In the genomic region with DNA sequence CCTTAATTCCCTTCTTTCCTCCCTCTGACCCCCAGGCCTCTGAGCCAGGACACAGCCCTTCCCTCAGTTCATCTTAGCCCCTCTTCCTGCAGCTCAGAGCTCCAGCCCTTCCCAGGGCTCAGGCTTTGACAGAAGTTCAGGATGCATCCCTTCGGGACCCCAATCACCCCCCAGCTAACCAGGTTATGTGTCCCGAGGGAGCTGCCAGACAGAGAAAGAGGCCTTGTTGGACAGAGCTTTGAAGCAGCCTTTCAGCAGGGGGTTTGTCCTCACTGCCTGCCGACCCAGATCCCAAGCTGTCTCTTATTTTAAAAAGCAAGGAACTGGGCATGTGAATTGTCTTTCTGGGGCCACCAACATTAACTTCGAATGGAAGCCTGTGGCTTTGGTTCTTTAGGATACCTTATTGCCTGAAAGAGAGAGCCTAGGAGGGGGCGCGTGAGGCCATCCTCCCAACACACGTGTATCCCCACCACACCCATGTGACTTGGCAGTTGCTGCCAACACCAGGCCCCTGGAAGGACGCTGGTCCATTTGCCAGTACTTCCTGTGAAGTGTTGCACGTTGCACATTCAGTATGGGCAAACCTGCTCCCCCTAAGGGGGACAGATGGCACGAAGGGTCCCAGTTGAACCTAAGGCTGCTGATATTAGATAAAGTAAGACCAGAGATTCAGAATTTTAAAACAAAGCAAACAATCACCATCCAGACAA, we compare ENCODE assay signal across 10 cellular contexts. TPM values are rescaled to one million over a fixed set of nuclear protein-coding genes. Genes with fewer than 3 reads are reported as not detected.
DNase-seq lines count a peak whose midpoint lies in the region; ATAC-seq, FAIRE-seq and TF ChIP-seq lines count a peak whose summit lies in the region.
"Had no signal": no experiment of that assay in that cellular context is flagged by ENCODE, and none has a peak within 500 bp of the region (broad histone marks: within the 10 kb centered on the region; RNA-seq: fewer than 3 reads in every experiment).

No MANE protein-coding gene starts in this region.

- no peak overlapping the region for H2BK12ac ChIP-seq in H1 (ENCODE audit: low read depth, low read length)

- H3K4me3 Mint-ChIP-seq in activated CD4-positive, alpha-beta T cell treated with anti-CD3 and anti-CD28 coated beads for 36 hours = peak overlapping the region; percentile 36

- no peak overlapping the region for H3K27ac ChIP-seq in OCI-LY1 (ENCODE audit: low read depth, low read length, poor library complexity, severe bottlenecking)
- H3K27ac ChIP-seq in H1 (ENCODE audit: low read depth, low read length) = no peak overlapping the region
- H3K27ac ChIP-seq in rectal smooth muscle tissue (ENCODE audit: low read depth, low read length) = peak overlapping the region; percentile 16

- H4K91ac ChIP-seq in H1 (replicated peaks; ENCODE audit: insufficient read length, low read length) = no peak overlapping the region

- no peak overlapping the region for H4K8ac ChIP-seq in H1 (ENCODE audit: extremely low read depth, insufficient read depth, low read length)

- H3K4me1 Mint-ChIP-seq in activated CD4-positive, alpha-beta T cell treated with anti-CD3 and anti-CD28 coated beads for 36 hours = peaks cover 5% of the 10 kb centered on the region

- POLR2A ChIA-PET in activated CD4-positive, alpha-beta T cell treated with anti-CD3 and anti-CD28 coated beads for 36 hours (lab: Charles Lee) = no interaction called here
- POLR2A ChIA-PET in H1 (lab: Charles Lee; ENCODE audit: partially characterized antibody) = interaction anchor here (0.9 to 1.2 kb wide), 4 partner anchors 10 to 83 kb away, joined by 3 to 4 read pairs (median 4); no protein-coding TSS in a partner anchor

- no peaks in the 10 kb centered on the region for H3K36me3 Mint-ChIP-seq in activated CD4-positive, alpha-beta T cell treated with anti-CD3 and anti-CD28 coated beads for 36 hours (ENCODE audit: low read depth)

- no peaks in the 10 kb centered on the region for H4K20me1 ChIP-seq in OCI-LY1 (ENCODE audit: insufficient read depth, low read length)
- H4K20me1 ChIP-seq in H1 (replicated peaks in 1 of 2; ENCODE audit: control insufficient read depth in 1 of 2, insufficient read depth in 2 of 2, low read length in 2 of 2) = no peaks in the 10 kb centered on the region

- peak overlapping the region; percentile 67 for H3K4me3 ChIP-seq in OCI-LY1 (ENCODE audit: low read depth, low read length, poor library complexity, severe bottlenecking)
- peak overlapping the region in 2 of 4 experiments; percentile 73 to 100; a peak in 5 of 8 replicates for H3K4me3 ChIP-seq in H1 (ENCODE audit: extremely low read depth in 1 of 4, insufficient read depth in 2 of 4, low read depth in 3 of 4, low read length in 4 of 4)
- H3K4me3 ChIP-seq in rectal smooth muscle tissue (ENCODE audit: low read length) = peak overlapping the region; percentile 35

- no peaks in the 10 kb centered on the region for H3K9me3 Mint-ChIP-seq in activated CD4-positive, alpha-beta T cell treated with anti-CD3 and anti-CD28 coated beads for 36 hours (ENCODE audit: low read depth)

- TF ChIP-seq CTCF in OCI-LY1 (IDR thresholded peaks at IDR 0.05; ENCODE audit: low read length) (peak; percentile 40; the same call in 1 of the 2 replicates), H1 (IDR thresholded peaks at IDR 0.05; ENCODE audit: control extremely low read depth in 1 of 3, insufficient read depth in 1 of 3, low read depth in 1 of 3, low read length in 3 of 3) (no peak)

- peaks cover 8% of the 10 kb centered on the region; the same call in 1 of the 2 replicates for H3K23me2 ChIP-seq in H1 (ENCODE audit: low read depth, low read length)

- FAIRE-seq in H1 (lab: Jason Lieb, UNC) = no peak
- FAIRE-seq in GM12892 (lab: Jason Lieb, UNC) = no peak
- no peak for FAIRE-seq in H54 (lab: Jason Lieb, UNC)

- no peak overlapping the region for H2BK120ac ChIP-seq in H1 (replicated peaks; ENCODE audit: low read depth, low read length)

- TF ChIP-seq EP300 in H1 (IDR thresholded peaks at IDR 0.05; ENCODE audit: borderline replicate concordance in 1 of 2, low read depth in 2 of 2, low read length in 2 of 2) = no peak

- no peaks in the 10 kb centered on the region for H3K36me3 ChIP-seq in OCI-LY1 (ENCODE audit: insufficient read depth, low read length)
- peaks cover 0 to 10% (median 2%) of the 10 kb centered on the region in 4 experiments; a peak in 4 of 8 replicates for H3K36me3 ChIP-seq in H1 (ENCODE audit: control insufficient read depth in 2 of 4, insufficient read depth in 4 of 4, low read length in 3 of 4)
- H3K36me3 ChIP-seq in rectal smooth muscle tissue (ENCODE audit: control insufficient read depth, insufficient read depth, low read length) = no peaks in the 10 kb centered on the region

- intact Hi-C loops in activated CD4-positive, alpha-beta T cell treated with anti-CD3 and anti-CD28 coated beads for 36 hours (cut with DNase I, micrococcal nuclease) = loop anchor here in 1 of 2 experiments (10.0 kb wide), 1 partner anchor 72 kb away; the partner anchor contains the start of gene ATP6V1F

- H3K4me1 ChIP-seq in OCI-LY1 (ENCODE audit: insufficient read depth, low read length, severe bottlenecking) = peaks cover 24% of the 10 kb centered on the region
- H3K4me1 ChIP-seq in H1 (replicated peaks in 1 of 4; ENCODE audit: control insufficient read depth in 3 of 4, insufficient read depth in 4 of 4, low read length in 3 of 4) = peaks cover 6 to 11% (median 8%) of the 10 kb centered on the region in 4 experiments
- H3K4me1 ChIP-seq in rectal smooth muscle tissue (ENCODE audit: control insufficient read depth, insufficient read depth, low read length) = peaks cover 11% of the 10 kb centered on the region

- H3K27me3 Mint-ChIP-seq in activated CD4-positive, alpha-beta T cell treated with anti-CD3 and anti-CD28 coated beads for 36 hours = peaks cover 9% of the 10 kb centered on the region

- CTCF ChIA-PET in activated CD4-positive, alpha-beta T cell treated with anti-CD3 and anti-CD28 coated beads for 36 hours (lab: Charles Lee) = interaction anchor here (0.8 to 1.1 kb wide), 2 partner anchors 91 to 366 kb away, joined by 5 read pairs; no protein-coding TSS in a partner anchor
- CTCF ChIA-PET in H1 (lab: Charles Lee; ENCODE audit: partially characterized antibody) = interaction anchor here (1.3 to 5.8 kb wide), 3 partner anchors 19 to 89 kb away, joined by 3 to 42 read pairs (median 3); no protein-coding TSS in a partner anchor

- H2AK5ac ChIP-seq in H1 (ENCODE audit: low read depth, low read length) = no peak overlapping the region

- no peak overlapping the region for H3K56ac ChIP-seq in H1 (replicated peaks; ENCODE audit: insufficient read length, low read depth, low read length)

- no peak for DNase-seq in activated CD4-positive, alpha-beta T cell treated with anti-CD3 and anti-CD28 coated beads for 36 hours
- no peak for DNase-seq in activated CD4-positive, alpha-beta T cell treated with anti-CD3 and anti-CD28 coated beads, Interleukin-2, amount 50 U/mL, for 4 hours
- DNase-seq in H1 (ENCODE audit: low read depth in 1 of 2, low spot score in 2 of 2) = no peak
- no peak for DNase-seq in KG1 (lab: John Stamatoyannopoulos, UW)
- no peak for DNase-seq in GM12892 (ENCODE audit: insufficient read length)
- DNase-seq in H54 (ENCODE audit: insufficient read length, low spot score) = no peak
- DNase-seq: NCI-H774 had no signal

- H3K18ac ChIP-seq in H1 (ENCODE audit: extremely low read depth, low read length) = no peak overlapping the region

- no peak overlapping the region for H2AFZ ChIP-seq in OCI-LY1 (ENCODE audit: low read length)
- no peak overlapping the region for H2AFZ ChIP-seq in H1 (ENCODE audit: low read length)

- no peak overlapping the region for H3K27ac Mint-ChIP-seq in activated CD4-positive, alpha-beta T cell treated with anti-CD3 and anti-CD28 coated beads for 36 hours

- no peaks in the 10 kb centered on the region for H3K79me1 ChIP-seq in H1 (ENCODE audit: low read depth, low read length)

- H3K79me2 ChIP-seq in OCI-LY1 (ENCODE audit: insufficient read depth, low read length) (no peaks in the 10 kb centered on the region), H1 (ENCODE audit: control insufficient read depth in 1 of 2, insufficient read depth in 2 of 2, low read length in 2 of 2) (no peaks in the 10 kb centered on the region)

- TF ChIP-seq POLR2A in H1 (IDR thresholded peaks at IDR 0.05; ENCODE audit: control extremely low read depth in 1 of 2, low read depth in 2 of 2, low read length in 2 of 2) (no peak), GM12892 (IDR thresholded peaks at IDR 0.05; ENCODE audit: low read depth, low read length) (no peak), H54 (IDR thresholded peaks at IDR 0.05; ENCODE audit: low read depth, low read length) (no peak)

- no peak overlapping the region for H2BK15ac ChIP-seq in H1 (ENCODE audit: low read length)

- H4K5ac ChIP-seq in H1 (ENCODE audit: insufficient read length, low read depth, low read length) = no peak overlapping the region

- H3K23ac ChIP-seq in H1 (ENCODE audit: insufficient read length) = no peak overlapping the region

- no peaks in the 10 kb centered on the region for H3F3A ChIP-seq in OCI-LY1 (ENCODE audit: insufficient read depth, low read length)

- no peaks in the 10 kb centered on the region for H3K9me3 ChIP-seq in OCI-LY1 (ENCODE audit: low read length)
- no peaks in the 10 kb centered on the region for H3K9me3 ChIP-seq in H1 (ENCODE audit: insufficient read depth in 2 of 2, low read depth in 1 of 2, low read length in 1 of 2)

- H3K4ac ChIP-seq in H1 (replicated peaks; ENCODE audit: insufficient read length, low read depth, low read length) = no peak overlapping the region

- H3K4me2 ChIP-seq in OCI-LY1 (ENCODE audit: low read length) = peak overlapping the region; percentile 31; the same call in 1 of the 2 replicates
- H3K4me2 ChIP-seq in H1 (ENCODE audit: insufficient read depth in 1 of 2, low read depth in 2 of 2, low read length in 2 of 2) = peak overlapping the region; percentile 92 to 97

- H3K9ac ChIP-seq in OCI-LY1 (ENCODE audit: low read length) = peak overlapping the region; percentile 5; the same call in 1 of the 2 replicates
- no peak overlapping the region; a peak in 1 of 7 replicates for H3K9ac ChIP-seq in H1 (replicated peaks in 1 of 4; ENCODE audit: extremely low read depth in 1 of 4, low read depth in 3 of 4, low read length in 3 of 4)
- no peak overlapping the region for H3K9ac ChIP-seq in rectal smooth muscle tissue (ENCODE audit: low read length)

- H2BK5ac ChIP-seq in H1 (ENCODE audit: low read depth, low read length) = no peak overlapping the region

- no peak overlapping the region for H2BK20ac ChIP-seq in H1 (ENCODE audit: low read length)

- no peak for TF ChIP-seq RAD21 in H1 (IDR thresholded peaks at IDR 0.05 in 1 of 2, conservative IDR thresholded peaks at IDR 0.05 in 1 of 2; ENCODE audit: low read depth in 2 of 2, low read length in 2 of 2)

- H3K14ac ChIP-seq in H1 (ENCODE audit: insufficient read length) = no peak overlapping the region

- ATAC-seq in activated CD4-positive, alpha-beta T cell treated with anti-CD3 and anti-CD28 coated beads for 36 hours = no peak

- WGBS in H1 (ENCODE audit: extremely low coverage in 1 of 2, insufficient coverage in 1 of 2, insufficient read length in 1 of 2, insufficient replicate concordance in 2 of 2, low coverage in 1 of 2, low lambda C conversion rate in 2 of 2, missing lambda C conversion rate in 1 of 2), 2 experiments = 66% methylated on average over 10 of the region's 10 CpGs; no CpG with 5 or more reads in 1 of the 2 experiments

- peaks cover 6% of the 10 kb centered on the region for H3K27me3 ChIP-seq in OCI-LY1 (ENCODE audit: insufficient read depth, low read length)
- H3K27me3 ChIP-seq in H1 (replicated peaks in 1 of 4; ENCODE audit: control insufficient read depth in 3 of 4, extremely low read depth in 1 of 4, insufficient read depth in 3 of 4, low read length in 3 of 4) = no peaks in the 10 kb centered on the region; a peak in 1 of 7 replicates
- H3K27me3 ChIP-seq in rectal smooth muscle tissue (ENCODE audit: control insufficient read depth, insufficient read depth, low read length) = peaks cover 4% of the 10 kb centered on the region

- H3K9me2 ChIP-seq in OCI-LY1 (ENCODE audit: low read depth, low read length) = no peaks in the 10 kb centered on the region

RNA-seq across cellular contexts. Expression of gene CCDC136, which starts 0.9 kb away (rescaled TPM):
- 1 to 10 TPM; 6.9 to 7.7 TPM for total RNA-seq in activated CD4-positive, alpha-beta T cell treated with anti-CD3 and anti-CD28 coated beads for 36 hours
- total RNA-seq in H1 (2021; fragmentation: NEBNext Ultra II Directional; extraction: Animal tissue kit (Norgen Biotek cat#: 25700)) = 43.7 and 47.7 TPM in 2 replicates
- polyA plus RNA-seq in H1 (2011; rRNA removed) = 35.6 and 36.2 TPM in 2 replicates
- polyA plus RNA-seq in H1 (2011; cell fraction: cytosol; rRNA removed) = 48.9 TPM
- 165 TPM for polyA plus RNA-seq in H1 (2011; cell fraction: nucleus; rRNA removed)
- 46.0 to 56.1 TPM (median 51.1 TPM) in 4 replicates for polyA plus RNA-seq in H1 (2012, experiment 1 of 2)
- 2.9 TPM for polyA plus RNA-seq in H1 (2012, experiment 2 of 2)
- 23.8 TPM for polyA plus RNA-seq in H1 (2013, experiment 1 of 2)
- polyA plus RNA-seq in H1 (2013, experiment 2 of 2) = 18.9 TPM
- polyA minus RNA-seq in H1 (2011; rRNA and poly(A)+ RNA removed) = 53.7 and 59.6 TPM in 2 replicates
- polyA minus RNA-seq in H1 (2011; cell fraction: cytosol; rRNA and poly(A)+ RNA removed) = 34.9 TPM
- polyA minus RNA-seq in H1 (2011; cell fraction: nucleus; rRNA and poly(A)+ RNA removed) = 91.0 TPM
- polyA plus RNA-seq in GM12892 (2012; ENCODE audit: missing spikeins) = 2.3 TPM

RNA-seq across cellular contexts. Expression of gene OPN1SW, which starts 17.0 kb away (rescaled TPM):
- total RNA-seq in activated CD4-positive, alpha-beta T cell treated with anti-CD3 and anti-CD28 coated beads for 36 hours = not detected
- not detected in 2 replicates for total RNA-seq in H1 (2021; fragmentation: NEBNext Ultra II Directional; extraction: Animal tissue kit (Norgen Biotek cat#: 25700))
- not detected in 2 replicates for polyA plus RNA-seq in H1 (2011; rRNA removed)
- not detected for polyA plus RNA-seq in H1 (2011; cell fraction: cytosol; rRNA removed)
- polyA plus RNA-seq in H1 (2011; cell fraction: nucleus; rRNA removed) = not detected
- not detected in 4 replicates for polyA plus RNA-seq in H1 (2012, experiment 1 of 2)
- not detected for polyA plus RNA-seq in H1 (2012, experiment 2 of 2)
- not detected for polyA plus RNA-seq in H1 (2013, experiment 1 of 2)
- not detected for polyA plus RNA-seq in H1 (2013, experiment 2 of 2)
- polyA minus RNA-seq in H1 (2011; rRNA and poly(A)+ RNA removed) = not detected in 2 replicates
- polyA minus RNA-seq in H1 (2011; cell fraction: cytosol; rRNA and poly(A)+ RNA removed) = not detected
- polyA minus RNA-seq in H1 (2011; cell fraction: nucleus; rRNA and poly(A)+ RNA removed) = not detected
- polyA plus RNA-seq in GM12892 (2012; ENCODE audit: missing spikeins) = not detected
- polyA plus RNA-seq: esophagus had no signal

RNA-seq across cellular contexts. Expression of gene FLNC, which starts 37.6 kb away (rescaled TPM):
- under 1 TPM; 0.09 to 0.18 TPM for total RNA-seq in activated CD4-positive, alpha-beta T cell treated with anti-CD3 and anti-CD28 coated beads for 36 hours
- 10.7 and 12.0 TPM in 2 replicates for total RNA-seq in H1 (2021; fragmentation: NEBNext Ultra II Directional; extraction: Animal tissue kit (Norgen Biotek cat#: 25700))
- polyA plus RNA-seq in H1 (2011; rRNA removed) = 1.9 and 3.3 TPM in 2 replicates
- polyA plus RNA-seq in H1 (2011; cell fraction: cytosol; rRNA removed) = 2.3 TPM
- polyA plus RNA-seq in H1 (2011; cell fraction: nucleus; rRNA removed) = 9.5 TPM
- polyA plus RNA-seq in H1 (2012, experiment 1 of 2) = 5.2 to 7.9 TPM (median 6.6 TPM) in 4 replicates
- polyA plus RNA-seq in H1 (2012, experiment 2 of 2) = 5.2 TPM
- polyA plus RNA-seq in H1 (2013, experiment 1 of 2) = 8.3 TPM
- 7.8 TPM for polyA plus RNA-seq in H1 (2013, experiment 2 of 2)
- polyA minus RNA-seq in H1 (2011; rRNA and poly(A)+ RNA removed) = 4.5 and 5.1 TPM in 2 replicates
- 7.1 TPM for polyA minus RNA-seq in H1 (2011; cell fraction: cytosol; rRNA and poly(A)+ RNA removed)
- polyA minus RNA-seq in H1 (2011; cell fraction: nucleus; rRNA and poly(A)+ RNA removed) = 5.7 TPM
- polyA plus RNA-seq in GM12892 (2012; ENCODE audit: missing spikeins) = 0.08 TPM

RNA-seq across cellular contexts. Expression of gene CALU, which starts 53.5 kb away (rescaled TPM):
- 10 to 100 TPM; 32.9 to 33.8 TPM for total RNA-seq in activated CD4-positive, alpha-beta T cell treated with anti-CD3 and anti-CD28 coated beads for 36 hours
- total RNA-seq in H1 (2021; fragmentation: NEBNext Ultra II Directional; extraction: Animal tissue kit (Norgen Biotek cat#: 25700)) = 169 and 170 TPM in 2 replicates
- polyA plus RNA-seq in H1 (2011; rRNA removed) = 36.2 and 67.2 TPM in 2 replicates
- polyA plus RNA-seq in H1 (2011; cell fraction: cytosol; rRNA removed) = 86.8 TPM
- polyA plus RNA-seq in H1 (2011; cell fraction: nucleus; rRNA removed) = 24.5 TPM
- 111 to 179 TPM (median 130 TPM) in 4 replicates for polyA plus RNA-seq in H1 (2012, experiment 1 of 2)
- 16.1 TPM for polyA plus RNA-seq in H1 (2012, experiment 2 of 2)
- 264 TPM for polyA plus RNA-seq in H1 (2013, experiment 1 of 2)
- 334 TPM for polyA plus RNA-seq in H1 (2013, experiment 2 of 2)
- polyA minus RNA-seq in H1 (2011; rRNA and poly(A)+ RNA removed) = 66.5 and 93.6 TPM in 2 replicates
- 59.4 TPM for polyA minus RNA-seq in H1 (2011; cell fraction: cytosol; rRNA and poly(A)+ RNA removed)
- polyA minus RNA-seq in H1 (2011; cell fraction: nucleus; rRNA and poly(A)+ RNA removed) = 47.6 TPM
- polyA plus RNA-seq in GM12892 (2012; ENCODE audit: missing spikeins) = 30.8 TPM
